24 cellular contexts compared by ENCODE assay signal in the genomic region with DNA sequence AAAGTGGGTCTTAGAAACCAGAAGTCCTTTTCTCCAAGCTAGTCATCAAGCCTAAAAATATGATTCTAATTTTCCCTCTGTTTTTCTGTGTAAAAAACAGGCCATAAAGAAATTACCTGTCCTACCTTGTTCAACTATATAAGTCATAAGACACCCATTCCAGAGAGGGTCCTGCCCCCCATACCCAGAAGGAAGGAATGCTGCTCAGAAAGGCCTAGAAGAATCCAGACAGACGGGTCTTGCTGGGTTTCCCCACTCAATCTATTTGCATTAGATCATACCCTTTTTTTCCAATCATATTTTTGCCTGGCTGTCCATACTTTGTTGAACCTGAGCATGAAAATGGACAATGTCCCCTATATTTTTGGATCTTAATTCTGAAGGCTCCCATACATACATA. TPM values are rescaled to one million over a fixed set of nuclear protein-coding genes. Genes with fewer than 3 reads are reported as not detected.
DNase-seq lines count a peak whose midpoint lies in the region; ATAC-seq, FAIRE-seq and TF ChIP-seq lines count a peak whose summit lies in the region.
"Had no signal": no experiment of that assay in that cellular context is flagged by ENCODE, and none has a peak within 500 bp of the region (broad histone marks: within the 10 kb centered on the region; RNA-seq: fewer than 3 reads in every experiment).

No MANE protein-coding gene starts in this region.

- TF ChIP-seq RAD21 in K562 (CRISPR knock-in tag; conservative IDR thresholded peaks at IDR 0.05 in 1 of 2, IDR thresholded peaks at IDR 0.05 in 1 of 2) = no peak

- DNase-seq in Calu3 (peak; percentile 21), K562 (ENCODE audit: extremely low read depth in 1 of 4, low spot score in 3 of 4) (no peak), mesothelial cell of epicardium (ENCODE audit: low spot score in 2 of 2, unreplicated experiment in 2 of 2) (no peak), smooth muscle cell (lab: John Stamatoyannopoulos, UW; ENCODE audit: unreplicated experiment) (no peak), PC-9 (no peak), esophagus squamous epithelium (lab: John Stamatoyannopoulos, UW) (no peak), SHP77 (lab: John Stamatoyannopoulos, UW) (no peak)
- DNase-seq: C1 segment of cervical spinal cord; CD4-positive, alpha-beta memory T cell; COR-L47; DMS 273 treated with DMSO at 0.1 percent for 48 hours; DMS79; EL; GF-D8; GOT3; HFFc6 had no signal

- BruUV-seq in Calu3 (replicated peaks; lab: Mats Ljungman, UMichigan) (no TSS peak), K562 (replicated peaks; lab: Mats Ljungman, UMichigan) (no TSS peak), PC-9 (replicated peaks; lab: Mats Ljungman, UMichigan) (no TSS peak)

- H3K9me3 ChIP-seq in K562 (replicated peaks; ENCODE audit: control insufficient read depth, insufficient read depth, low read depth, low read length) (no peaks in the 10 kb centered on the region), smooth muscle cell (replicated peaks; ENCODE audit: low read depth) (no peaks in the 10 kb centered on the region), PC-9 (ENCODE audit: insufficient read depth, low read depth) (no peaks in the 10 kb centered on the region), esophagus squamous epithelium (no peaks in the 10 kb centered on the region)
- H3K9me3 ChIP-seq: HAP-1 had no signal

- POLR2A ChIA-PET in K562 (lab: Yijun Ruan, JAX) = no interaction called here
- POLR2A ChIA-PET in PC-9 (lab: Charles Lee; ENCODE audit: unreplicated experiment) = no interaction called here

- no peaks in the 10 kb centered on the region for H3F3A ChIP-seq in smooth muscle cell (ENCODE audit: low read depth)
- H3F3A ChIP-seq in PC-9 (ENCODE audit: insufficient read depth, low read depth) = no peaks in the 10 kb centered on the region

- intact Hi-C loops in Calu3 (cut with micrococcal nuclease; ENCODE audit: unreplicated experiment) (no loop called here), K562 (cut with micrococcal nuclease) (no loop called here), PC-9 (cut with micrococcal nuclease; ENCODE audit: unreplicated experiment) (no loop called here), esophagus squamous epithelium (cut with DNase I) (no loop called here)

- ATAC-seq in K562 (no peak), GM18870 (IDR thresholded peaks at IDR 0.05; ENCODE audit: unreplicated experiment) (no peak)

- FAIRE-seq in K562 (lab: Jason Lieb, UNC) = no peak
- FAIRE-seq: D721Med, GM12891, H54 had no signal

- H3K4me3 ChIP-seq in K562 = no peak overlapping the region
- H3K4me3 ChIP-seq in smooth muscle cell = no peak overlapping the region
- no peak overlapping the region for H3K4me3 ChIP-seq in PC-9
- no peak overlapping the region for H3K4me3 ChIP-seq in esophagus squamous epithelium
- H3K4me3 ChIP-seq: HAP-1 had no signal

- H3K36me3 Mint-ChIP-seq in Calu3 (ENCODE audit: insufficient read depth, unreplicated experiment) (no peaks in the 10 kb centered on the region), mesothelial cell of epicardium (no peaks in the 10 kb centered on the region)
- H3K36me3 Mint-ChIP-seq: CD4-positive, alpha-beta memory T cell had no signal

- no peaks in the 10 kb centered on the region for H3K4me1 Mint-ChIP-seq in Calu3 (ENCODE audit: low read depth, unreplicated experiment)
- H3K4me1 Mint-ChIP-seq in mesothelial cell of epicardium = peaks cover 27% of the 10 kb centered on the region
- H3K4me1 Mint-ChIP-seq: CD4-positive, alpha-beta memory T cell had no signal

- TF ChIP-seq CTCF in Calu3 (IDR thresholded peaks at IDR 0.05; ENCODE audit: unreplicated experiment) (no peak), K562 (IDR thresholded peaks at IDR 0.05 in 2 of 3, conservative IDR thresholded peaks at IDR 0.05 in 1 of 3; ENCODE audit: insufficient read depth in 2 of 3, low read depth in 1 of 3, low read length in 3 of 3) (no peak), mesothelial cell of epicardium (IDR thresholded peaks at IDR 0.05; ENCODE audit: unreplicated experiment) (no peak), smooth muscle cell (IDR thresholded peaks at IDR 0.05; ENCODE audit: borderline replicate concordance, insufficient read depth, poor library complexity, severe bottlenecking) (no peak), PC-9 (conservative IDR thresholded peaks at IDR 0.05) (no peak), esophagus squamous epithelium (IDR thresholded peaks at IDR 0.05) (no peak)

- no peak overlapping the region for H3K9ac ChIP-seq in K562 (ENCODE audit: insufficient read depth in 1 of 2, low read depth in 2 of 2, low read length in 2 of 2)
- no peak overlapping the region for H3K9ac ChIP-seq in smooth muscle cell (ENCODE audit: low read depth)

- H3K36me3 ChIP-seq in K562 (ENCODE audit: control insufficient read depth, insufficient read depth, low read length) (no peaks in the 10 kb centered on the region), smooth muscle cell (ENCODE audit: low read depth) (no peaks in the 10 kb centered on the region), PC-9 (ENCODE audit: low read depth) (no peaks in the 10 kb centered on the region), esophagus squamous epithelium (no peaks in the 10 kb centered on the region)
- H3K36me3 ChIP-seq: HAP-1 had no signal

- no peaks in the 10 kb centered on the region for H3K9me1 ChIP-seq in K562 (ENCODE audit: control insufficient read depth, insufficient read depth, low read length)

- WGBS in K562 (ENCODE audit: insufficient coverage, low coverage, missing lambda C conversion rate) = 33% methylated on average over 1 of the region's 1 CpG
- 39% methylated on average over 1 of the region's 1 CpG for WGBS in smooth muscle cell (ENCODE audit: low lambda C conversion rate)
- WGBS in esophagus squamous epithelium, 2 donors = 29 to 30% methylated on average over 1 of the region's 1 CpG

- H3K4me3 Mint-ChIP-seq in Calu3 (ENCODE audit: low read depth, unreplicated experiment) (no peak overlapping the region), mesothelial cell of epicardium (no peak overlapping the region)
- H3K4me3 Mint-ChIP-seq: CD4-positive, alpha-beta memory T cell; HFFc6 had no signal

- H3K9me3 Mint-ChIP-seq in Calu3 (ENCODE audit: low read depth, unreplicated experiment) (no peaks in the 10 kb centered on the region), mesothelial cell of epicardium (peaks cover 11% of the 10 kb centered on the region)
- H3K9me3 Mint-ChIP-seq: CD4-positive, alpha-beta memory T cell; HFFc6 had no signal

- no peak overlapping the region for H3K4me2 ChIP-seq in K562 (ENCODE audit: insufficient read depth, low read length)
- H3K4me2 ChIP-seq in smooth muscle cell = no peak overlapping the region
- no peak overlapping the region for H3K4me2 ChIP-seq in PC-9

- H4K20me1 ChIP-seq in K562 (replicated peaks; ENCODE audit: control insufficient read depth, insufficient read depth, low read length) (no peaks in the 10 kb centered on the region), smooth muscle cell (ENCODE audit: low read depth) (no peaks in the 10 kb centered on the region), PC-9 (ENCODE audit: insufficient read depth) (no peaks in the 10 kb centered on the region)

- H2AFZ ChIP-seq in K562 (ENCODE audit: low read depth, low read length) (peak overlapping the region; percentile 63), smooth muscle cell (ENCODE audit: low read depth) (no peak overlapping the region), PC-9 (no peak overlapping the region)

- H3K27me3 ChIP-seq in K562 (ENCODE audit: control insufficient read depth in 2 of 2, insufficient read depth in 2 of 2, low read length in 2 of 2) (no peaks in the 10 kb centered on the region), smooth muscle cell (ENCODE audit: low read depth) (no peaks in the 10 kb centered on the region), PC-9 (ENCODE audit: insufficient read depth, low read depth) (no peaks in the 10 kb centered on the region), esophagus squamous epithelium (no peaks in the 10 kb centered on the region)

- H3K27me3 Mint-ChIP-seq in Calu3 (ENCODE audit: unreplicated experiment) (no peaks in the 10 kb centered on the region), mesothelial cell of epicardium (ENCODE audit: low read depth) (no peaks in the 10 kb centered on the region)

- TF ChIP-seq POLR2A in K562 (conservative IDR thresholded peaks at IDR 0.05) (no peak), esophagus squamous epithelium (IDR thresholded peaks at IDR 0.05) (no peak)

- no peaks in the 10 kb centered on the region for H3K79me2 ChIP-seq in K562 (ENCODE audit: control insufficient read depth, insufficient read depth, low read length)
- no peaks in the 10 kb centered on the region for H3K79me2 ChIP-seq in smooth muscle cell (ENCODE audit: low read depth)
- no peaks in the 10 kb centered on the region for H3K79me2 ChIP-seq in PC-9 (ENCODE audit: low read depth)

- H3K27ac Mint-ChIP-seq in Calu3 (ENCODE audit: unreplicated experiment) = no peak overlapping the region
- H3K27ac Mint-ChIP-seq in mesothelial cell of epicardium = peak overlapping the region; percentile 99
- H3K27ac Mint-ChIP-seq: CD4-positive, alpha-beta memory T cell; HFFc6 had no signal

- H3K4me1 ChIP-seq in K562 (replicated peaks in 1 of 2; ENCODE audit: control insufficient read depth in 2 of 2, insufficient read depth in 2 of 2, low read length in 2 of 2) (peaks cover 0 to 9% of the 10 kb centered on the region in 2 experiments; a peak in 3 of 5 replicates), smooth muscle cell (ENCODE audit: low read depth) (no peaks in the 10 kb centered on the region), PC-9 (replicated peaks; ENCODE audit: insufficient read depth) (no peaks in the 10 kb centered on the region), esophagus squamous epithelium (no peaks in the 10 kb centered on the region)
- H3K4me1 ChIP-seq: HAP-1 had no signal

- H3K9me2 ChIP-seq in PC-9 (ENCODE audit: insufficient read depth) = no peaks in the 10 kb centered on the region

- TF ChIP-seq EP300 in K562 (IDR thresholded peaks at IDR 0.05; ENCODE audit: low read length) = no peak

- in situ Hi-C loops in K562 (cut with MboI) = no loop called here

- CTCF ChIA-PET in Calu3 (lab: Charles Lee) = interaction anchor here (0.7 kb wide), 1 partner anchor 114 kb away, joined by 3 read pairs; no protein-coding TSS in a partner anchor
- CTCF ChIA-PET in K562 (lab: Yijun Ruan, JAX; ENCODE audit: low intra/inter-chr PET ratio) = no interaction called here
- CTCF ChIA-PET in PC-9 (lab: Charles Lee) = no interaction called here

- H3K27ac ChIP-seq in K562 (ENCODE audit: extremely low read depth, low read depth, low read length) (no peak overlapping the region), smooth muscle cell (ENCODE audit: low read depth) (peak overlapping the region; percentile 73), PC-9 (no peak overlapping the region), esophagus squamous epithelium (no peak overlapping the region)

RNA-seq across cellular contexts. Expression of a gene that starts 16.3 kb away (rescaled TPM):
- total RNA-seq in Calu3 (2022) = not detected in 2 replicates
- total RNA-seq in K562 (2011; cell fraction: chromatin; rRNA removed; ENCODE audit: low replicate concordance) = not detected in 2 replicates
- total RNA-seq in K562 (2011; cell fraction: nucleolus; rRNA removed) = not detected in 2 replicates
- total RNA-seq in K562 (2011; cell fraction: nucleoplasm; rRNA removed) = not detected in 2 replicates
- not detected in 2 replicates for total RNA-seq in K562 (2014; rRNA removed)
- 0.36 TPM in 1 of 2 replicates, not detected in the other for total RNA-seq in K562 (2014; rRNA removed; fragmentation: Illumina TruSeq; extraction: Trizol)
- not detected in 2 replicates for total RNA-seq in K562 (2015; rRNA removed; fragmentation: Illumina TruSeq; extraction: Trizol)
- total RNA-seq in K562 (2021) = not detected in 2 replicates
- polyA plus RNA-seq in K562 (2011; rRNA removed) = not detected in 2 replicates
- polyA plus RNA-seq in K562 (2011; cell fraction: cytosol; rRNA removed) = 0.12 TPM in 1 of 2 replicates, not detected in the other
- not detected in 2 replicates for polyA plus RNA-seq in K562 (2011; cell fraction: nucleus; rRNA removed)
- polyA plus RNA-seq in K562 (2012) = not detected in 2 replicates
- not detected in 2 replicates for polyA plus RNA-seq in K562 (2014; fragmentation: Illumina TruSeq; extraction: Trizol)
- polyA plus RNA-seq in K562 (2014; fragmentation: Nextera tagmentation; extraction: Ambion mirVana) = under 1 TPM; 0.14 to 0.21 TPM
- polyA plus RNA-seq in K562 (2014; rRNA removed) = not detected in 2 replicates
- polyA minus RNA-seq in K562 (2011; rRNA and poly(A)+ RNA removed) = not detected in 2 replicates
- polyA minus RNA-seq in K562 (2011; cell fraction: cytosol; rRNA and poly(A)+ RNA removed) = not detected in 2 replicates
- not detected in 2 replicates for polyA minus RNA-seq in K562 (2011; cell fraction: nucleus; rRNA and poly(A)+ RNA removed)
- 15.3 to 23.0 TPM (median 22.5 TPM) in 3 replicates for total RNA-seq in mesothelial cell of epicardium
- total RNA-seq in smooth muscle cell = 0.36 and 10.3 TPM in 2 replicates
- 1.1 and 5.0 TPM in 2 replicates for polyA plus RNA-seq in smooth muscle cell
- total RNA-seq in PC-9 (2021) = not detected in 2 replicates
- not detected for total RNA-seq in esophagus squamous epithelium
- total RNA-seq: A673; CD4-positive, alpha-beta memory T cell; G401; HFFc6 had no signal
- polyA plus RNA-seq: BJ; CD4-positive, alpha-beta memory T cell had no signal
